ENCODE assay signal across 1 cellular context in the genomic region with DNA sequence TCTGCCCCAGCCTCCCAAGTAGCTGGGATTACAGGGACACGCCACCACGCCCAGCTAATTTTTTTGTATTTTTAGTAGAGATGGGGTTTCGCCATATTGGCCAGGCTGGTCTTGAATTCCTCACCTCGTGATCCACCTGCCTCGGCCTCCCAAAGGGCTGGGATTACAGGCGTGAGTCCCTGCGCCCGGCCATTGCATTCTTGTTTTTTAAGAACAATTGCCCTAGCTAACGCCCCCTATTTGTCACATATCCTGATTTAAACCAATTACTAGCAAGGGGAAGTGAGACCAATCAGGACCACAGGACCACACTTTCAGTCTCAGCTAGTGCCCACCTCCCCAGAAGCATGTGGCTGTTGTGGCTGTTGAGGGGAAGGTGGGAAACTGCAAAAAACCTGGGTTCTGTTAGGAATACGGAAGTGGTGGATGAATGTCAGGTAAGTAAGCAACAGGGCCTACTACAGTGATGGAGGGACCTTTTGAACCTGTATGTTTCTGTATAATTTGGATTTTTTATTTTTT.
TF ChIP-seq lines count a peak whose summit lies in the region.

No MANE protein-coding gene starts in this region.

TF ChIP-seq in GM12878, 131 proteins besides CTCF, POLR2A, EP300 and RAD21:
- no peak for TF ChIP-seq CREB1 (IDR thresholded peaks at IDR 0.05; ENCODE audit: low read depth)
- TF ChIP-seq, protein P1, sequence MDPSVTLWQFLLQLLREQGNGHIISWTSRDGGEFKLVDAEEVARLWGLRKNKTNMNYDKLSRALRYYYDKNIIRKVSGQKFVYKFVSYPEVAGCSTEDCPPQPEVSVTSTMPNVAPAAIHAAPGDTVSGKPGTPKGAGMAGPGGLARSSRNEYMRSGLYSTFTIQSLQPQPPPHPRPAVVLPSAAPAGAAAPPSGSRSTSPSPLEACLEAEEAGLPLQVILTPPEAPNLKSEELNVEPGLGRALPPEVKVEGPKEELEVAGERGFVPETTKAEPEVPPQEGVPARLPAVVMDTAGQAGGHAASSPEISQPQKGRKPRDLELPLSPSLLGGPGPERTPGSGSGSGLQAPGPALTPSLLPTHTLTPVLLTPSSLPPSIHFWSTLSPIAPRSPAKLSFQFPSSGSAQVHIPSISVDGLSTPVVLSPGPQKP (IDR thresholded peaks at IDR 0.05; ENCODE audit: low read depth, low read length) = no peak
- no peak for TF ChIP-seq PAX8 (IDR thresholded peaks at IDR 0.05)
- peak; percentile 24; the same call in 1 of the 2 replicates for TF ChIP-seq MTA2 (IDR thresholded peaks at IDR 0.05; ENCODE audit: low read depth)
- TF ChIP-seq BCL11A (IDR thresholded peaks at IDR 0.05; ENCODE audit: low read depth, low read length) = peak; percentile 23; the same call in 1 of the 2 replicates
- TF ChIP-seq SPI1 (IDR thresholded peaks at IDR 0.05; ENCODE audit: borderline replicate concordance, insufficient read depth, low read depth, low read length) = peak; percentile 85
- TF ChIP-seq TCF3 (IDR thresholded peaks at IDR 0.05; ENCODE audit: borderline replicate concordance, insufficient read depth, low read depth, low read length) = no peak
- no peak for TF ChIP-seq MEF2B (IDR thresholded peaks at IDR 0.05; ENCODE audit: partially characterized antibody, poor library complexity, severe bottlenecking)
- TF ChIP-seq, protein P2, sequence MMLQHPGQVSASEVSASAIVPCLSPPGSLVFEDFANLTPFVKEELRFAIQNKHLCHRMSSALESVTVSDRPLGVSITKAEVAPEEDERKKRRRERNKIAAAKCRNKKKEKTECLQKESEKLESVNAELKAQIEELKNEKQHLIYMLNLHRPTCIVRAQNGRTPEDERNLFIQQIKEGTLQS (IDR thresholded peaks at IDR 0.05; ENCODE audit: borderline replicate concordance, extremely low read depth, low read depth, low read length) = no peak
- TF ChIP-seq, protein P3, sequence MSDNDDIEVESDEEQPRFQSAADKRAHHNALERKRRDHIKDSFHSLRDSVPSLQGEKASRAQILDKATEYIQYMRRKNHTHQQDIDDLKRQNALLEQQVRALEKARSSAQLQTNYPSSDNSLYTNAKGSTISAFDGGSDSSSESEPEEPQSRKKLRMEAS (IDR thresholded peaks at IDR 0.05; ENCODE audit: low read depth, low read length) = no peak
- TF ChIP-seq RUNX3 (IDR thresholded peaks at IDR 0.05; ENCODE audit: low read length) = peak; percentile 49
- no peak for TF ChIP-seq CREM (IDR thresholded peaks at IDR 0.05; ENCODE audit: low read depth)
- TF ChIP-seq IKZF2 (IDR thresholded peaks at IDR 0.05) = peak; percentile 36 to 44; a peak in 1 of 4 replicates
- TF ChIP-seq BMI1 (IDR thresholded peaks at IDR 0.05; ENCODE audit: borderline replicate concordance) = no peak
- TF ChIP-seq HDAC2 (IDR thresholded peaks at IDR 0.05) = no peak
- no peak for TF ChIP-seq POLR2AphosphoS5 (IDR thresholded peaks at IDR 0.05; ENCODE audit: low read length)
- TF ChIP-seq NR2F1 (conservative IDR thresholded peaks at IDR 0.05) = no peak
- no peak for TF ChIP-seq NBN (IDR thresholded peaks at IDR 0.05)
- no peak for TF ChIP-seq HDAC6 (IDR thresholded peaks at IDR 0.05; ENCODE audit: unreplicated experiment)
- no peak for TF ChIP-seq FOXK2 (IDR thresholded peaks at IDR 0.05)
- no peak for TF ChIP-seq TAF1 (IDR thresholded peaks at IDR 0.05; ENCODE audit: borderline replicate concordance, low read depth, low read length)
- TF ChIP-seq, protein P4, sequence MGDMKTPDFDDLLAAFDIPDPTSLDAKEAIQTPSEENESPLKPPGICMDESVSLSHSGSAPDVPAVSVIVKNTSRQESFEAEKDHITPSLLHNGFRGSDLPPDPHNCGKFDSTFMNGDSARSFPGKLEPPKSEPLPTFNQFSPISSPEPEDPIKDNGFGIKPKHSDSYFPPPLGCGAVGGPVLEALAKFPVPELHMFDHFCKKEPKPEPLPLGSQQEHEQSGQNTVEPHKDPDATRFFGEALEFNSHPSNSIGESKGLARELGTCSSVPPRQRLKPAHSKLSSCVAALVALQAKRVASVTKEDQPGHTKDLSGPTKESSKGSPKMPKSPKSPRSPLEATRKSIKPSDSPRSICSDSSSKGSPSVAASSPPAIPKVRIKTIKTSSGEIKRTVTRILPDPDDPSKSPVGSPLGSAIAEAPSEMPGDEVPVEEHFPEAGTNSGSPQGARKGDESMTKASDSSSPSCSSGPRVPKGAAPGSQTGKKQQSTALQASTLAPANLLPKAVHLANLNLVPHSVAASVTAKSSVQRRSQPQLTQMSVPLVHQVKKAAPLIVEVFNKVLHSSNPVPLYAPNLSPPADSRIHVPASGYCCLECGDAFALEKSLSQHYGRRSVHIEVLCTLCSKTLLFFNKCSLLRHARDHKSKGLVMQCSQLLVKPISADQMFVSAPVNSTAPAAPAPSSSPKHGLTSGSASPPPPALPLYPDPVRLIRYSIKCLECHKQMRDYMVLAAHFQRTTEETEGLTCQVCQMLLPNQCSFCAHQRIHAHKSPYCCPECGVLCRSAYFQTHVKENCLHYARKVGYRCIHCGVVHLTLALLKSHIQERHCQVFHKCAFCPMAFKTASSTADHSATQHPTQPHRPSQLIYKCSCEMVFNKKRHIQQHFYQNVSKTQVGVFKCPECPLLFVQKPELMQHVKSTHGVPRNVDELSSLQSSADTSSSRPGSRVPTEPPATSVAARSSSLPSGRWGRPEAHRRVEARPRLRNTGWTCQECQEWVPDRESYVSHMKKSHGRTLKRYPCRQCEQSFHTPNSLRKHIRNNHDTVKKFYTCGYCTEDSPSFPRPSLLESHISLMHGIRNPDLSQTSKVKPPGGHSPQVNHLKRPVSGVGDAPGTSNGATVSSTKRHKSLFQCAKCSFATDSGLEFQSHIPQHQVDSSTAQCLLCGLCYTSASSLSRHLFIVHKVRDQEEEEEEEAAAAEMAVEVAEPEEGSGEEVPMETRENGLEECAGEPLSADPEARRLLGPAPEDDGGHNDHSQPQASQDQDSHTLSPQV (IDR thresholded peaks at IDR 0.05) = no peak
